In genomic region chr1:24764439-24764838, GRCh38 we compare ENCODE assay signal across 24 cellular contexts. TPM values are rescaled to one million over a fixed set of nuclear protein-coding genes. Genes with fewer than 3 reads are reported as not detected.
DNase-seq lines count a peak whose midpoint lies in the region; ATAC-seq and TF ChIP-seq lines count a peak whose summit lies in the region.
"Had no signal": no experiment of that assay in that cellular context is flagged by ENCODE, and none has a peak within 500 bp of the region (broad histone marks: within the 10 kb centered on the region; RNA-seq: fewer than 3 reads in every experiment).

No MANE protein-coding gene starts in this region.

- intact Hi-C loops in Right ventricle myocardium inferior (cut with DNase I) (no loop called here), heart right ventricle (cut with DNase I) (no loop called here), transverse colon (cut with DNase I; ENCODE audit: low total_unique reads) (loop anchor here (10.0 kb wide), 1 partner anchor 470 kb away; no protein-coding TSS in a partner anchor), spleen (cut with DNase I; ENCODE audit: low total_unique reads) (no loop called here)

- peak overlapping the region; percentile 43 for H3K9ac ChIP-seq in SK-N-MC (ENCODE audit: insufficient read length)

- TF ChIP-seq EP300 in transverse colon (IDR thresholded peaks at IDR 0.05; ENCODE audit: low read depth): no peak

- peaks cover 0 to 10% (median 0%) of the 10 kb centered on the region in 9 donors for H3K36me3 ChIP-seq in heart right ventricle
- H3K36me3 ChIP-seq in SK-N-MC (ENCODE audit: insufficient read depth, low read length): peaks cover 9% of the 10 kb centered on the region
- H3K36me3 ChIP-seq in mesodermal cell (ENCODE audit: control insufficient read depth, insufficient read depth, low read length): peaks cover 23% of the 10 kb centered on the region
- no peaks in the 10 kb centered on the region for H3K36me3 ChIP-seq in transverse colon
- H3K36me3 ChIP-seq in spleen: no peaks in the 10 kb centered on the region
- H3K36me3 ChIP-seq: Peyer's patch, prostate gland, upper lobe of left lung had no signal

- ATAC-seq in Right ventricle myocardium inferior (peak; percentile 33), heart right ventricle (no peak)
- ATAC-seq: activated CD4-positive, CD25-positive, alpha-beta regulatory T cell treated with anti-CD3 and anti-CD28 coated beads, Interleukin-2, amount 50 U/mL, for 24 hours; activated CD8-positive, alpha-beta T cell treated with anti-CD3 and anti-CD28 coated beads for 36 hours had no signal

- TF ChIP-seq CTCF in heart right ventricle (IDR thresholded peaks at IDR 0.05) (no peak), transverse colon (IDR thresholded peaks at IDR 0.05) (no peak), spleen (IDR thresholded peaks at IDR 0.05 in 8 of 11, conservative IDR thresholded peaks at IDR 0.05 in 3 of 11) (no peak)

- H3K4me3 ChIP-seq in heart right ventricle: no peak overlapping the region
- H3K4me3 ChIP-seq in SK-N-MC: peak overlapping the region; percentile 49; the same call in 1 of the 2 replicates
- no peak overlapping the region for H3K4me3 ChIP-seq in mesodermal cell (ENCODE audit: extremely low read depth, insufficient read depth, low read length, poor library complexity, severe bottlenecking)
- H3K4me3 ChIP-seq in transverse colon: no peak overlapping the region
- H3K4me3 ChIP-seq in spleen: no peak overlapping the region
- H3K4me3 ChIP-seq: Peyer's patch, prostate gland, skin epidermis, upper lobe of left lung had no signal

- H3K27me3 ChIP-seq in heart right ventricle (no peaks in the 10 kb centered on the region), transverse colon (no peaks in the 10 kb centered on the region), spleen (replicated peaks in 1 of 7) (no peaks in the 10 kb centered on the region)
- H3K27me3 ChIP-seq: Peyer's patch, upper lobe of left lung had no signal

- no peak for TF ChIP-seq POLR2A in transverse colon (IDR thresholded peaks at IDR 0.05)
- TF ChIP-seq POLR2A in spleen (IDR thresholded peaks at IDR 0.05): no peak

- H3K9me3 ChIP-seq in heart right ventricle: no peaks in the 10 kb centered on the region
- no peaks in the 10 kb centered on the region for H3K9me3 ChIP-seq in SK-N-MC (ENCODE audit: low read depth, low read length)
- no peaks in the 10 kb centered on the region for H3K9me3 ChIP-seq in mesodermal cell (ENCODE audit: control insufficient read depth, low read length)
- H3K9me3 ChIP-seq in transverse colon: no peaks in the 10 kb centered on the region
- H3K9me3 ChIP-seq in spleen: no peaks in the 10 kb centered on the region
- H3K9me3 ChIP-seq: Peyer's patch, prostate gland, upper lobe of left lung had no signal

- in situ Hi-C loops in transverse colon (cut with MboI; ENCODE audit: low pct_ligation_motif_present in 1 of 4, low pct_unique_long_range_greater_than_20kb in 1 of 4, low sequenced_read_pairs in 3 of 4): no loop called here

- no peak for DNase-seq in Right ventricle myocardium inferior (ENCODE audit: missing footprints)
- no peak for DNase-seq in heart right ventricle
- DNase-seq in SK-N-MC (ENCODE audit: low read depth, low spot score): no peak
- no peak for DNase-seq in transverse colon
- DNase-seq in RKO (ENCODE audit: low spot score): no peak
- DNase-seq in NCI-H2171 treated with DMSO at 0.1 percent for 48 hours (lab: John Stamatoyannopoulos, UW): no peak
- no peak for DNase-seq in spleen
- DNase-seq: activated CD8-positive, alpha-beta T cell treated with anti-CD3 and anti-CD28 coated beads for 36 hours; activated naive CD4-positive, alpha-beta T cell treated with Interleukin-2 at 50 U/mL for 16 hours; activated T-cell treated with anti-CD3 and anti-CD28 coated beads, Interleukin-2, amount 50 U/mL, for 24 hours; amygdala; C1 segment of cervical spinal cord; EL; kidney glomerular epithelial cell; midbrain; NCI-H187 treated with DMSO at 0.1 percent for 48 hours; Peyer's patch; stimulated activated CD4-positive, alpha-beta T cell treated with anti-CD3 and anti-CD28 coated beads, Interleukin-4, amount 100 ng/mL, for 1 hour; T1000; upper lobe of left lung had no signal

- peak overlapping the region in 5 of 10 donors; percentile 39 to 88 (median 56) for H3K27ac ChIP-seq in heart right ventricle
- peak overlapping the region; percentile 92 for H3K27ac ChIP-seq in SK-N-MC
- peak overlapping the region; percentile 36 for H3K27ac ChIP-seq in mesodermal cell (ENCODE audit: low read depth, low read length, severe bottlenecking)
- peak overlapping the region; percentile 45 to 58 (median 51) for H3K27ac ChIP-seq in transverse colon
- H3K27ac ChIP-seq in spleen: peak overlapping the region in 1 of 8 donors; percentile 4
- H3K27ac ChIP-seq: prostate gland had no signal

- WGBS in heart right ventricle, 2 donors: 64 to 66% methylated on average over 3 of the region's 3 CpGs
- 95 to 100% methylated on average over 1 to 3 of the region's 3 CpGs for whole genome bisulfite sequencing in mesodermal cell (ENCODE audit: insufficient coverage in 2 of 2), 2 experiments
- 89% methylated on average over 3 of the region's 3 CpGs; no CpG with 5 or more reads in 1 of the 2 donors for WGBS in transverse colon (ENCODE audit: low coverage in 1 of 2), 2 donors
- WGBS in spleen, 5 donors: 65 to 92% (median 87%) methylated on average over 3 of the region's 3 CpGs

- H3K4me1 ChIP-seq in heart right ventricle (peaks cover 9 to 100% (median 74%) of the 10 kb centered on the region in 9 donors), mesodermal cell (ENCODE audit: control insufficient read depth, insufficient read depth, low read length, poor library complexity, severe bottlenecking) (peaks cover 2% of the 10 kb centered on the region), transverse colon (peaks cover 4 to 37% (median 10%) of the 10 kb centered on the region in 4 donors), spleen (peaks cover 8 to 60% (median 21%) of the 10 kb centered on the region in 6 donors)
- H3K4me1 ChIP-seq: prostate gland had no signal

RNA-seq across cellular contexts. Expression of gene CLIC4, which starts 19.2 kb away (rescaled TPM):
- total RNA-seq in Right ventricle myocardium inferior (406 TPM), heart right ventricle (100 to 1,000 TPM; 256 to 511 (median 353) TPM), transverse colon (100 to 1,000 TPM in 1 of 4 donors, 10 to 100 TPM in 3; 52.4 to 107 (median 65.0) TPM), spleen (10 to 100 TPM; 60.9 to 99.6 (median 73.8) TPM)
- polyA plus RNA-seq in heart right ventricle (100 to 1,000 TPM in 1 of 2 donors, 10 to 100 TPM in 1; 90.8 to 308 TPM), spleen (10 to 100 TPM; 17.0 to 32.2 (median 27.0) TPM)
- 207 TPM for polyA plus RNA-seq in mesodermal cell (2013, experiment 1 of 2)
- 227 TPM for polyA plus RNA-seq in mesodermal cell (2013, experiment 2 of 2)
